ENCODE assay signal across 10 cellular contexts in the genomic region with DNA sequence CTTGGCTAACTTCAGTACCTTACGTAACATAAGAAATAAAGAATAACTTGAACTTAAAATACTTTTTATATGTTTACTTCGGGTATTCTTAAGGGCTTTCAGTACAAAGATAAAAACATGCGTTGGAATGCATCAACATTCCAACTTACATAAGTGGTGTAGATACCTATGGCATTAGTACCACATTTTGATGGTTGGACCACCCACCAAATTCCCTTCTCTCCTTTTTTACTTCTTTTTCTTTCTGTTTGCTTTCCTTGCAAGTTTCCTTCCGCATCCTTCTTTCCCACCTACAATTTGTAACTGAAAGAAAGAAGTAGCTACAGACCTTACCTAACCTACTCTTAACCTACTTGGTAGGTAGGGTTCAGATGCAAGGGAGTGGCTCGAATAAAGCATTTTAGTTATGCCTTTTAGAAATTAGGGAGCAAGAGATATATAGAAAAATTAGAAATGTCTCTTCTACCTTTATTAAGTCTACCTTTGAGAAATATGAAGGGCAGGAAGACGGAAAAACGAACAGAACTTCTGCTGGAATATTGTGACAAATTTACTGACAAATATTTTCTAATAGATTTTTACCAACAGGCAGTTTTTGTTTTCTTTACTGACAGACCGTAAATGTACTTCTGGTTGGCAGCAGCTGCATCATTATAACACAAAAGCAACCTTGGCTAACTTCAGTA. TPM values are rescaled to one million over a fixed set of nuclear protein-coding genes. Genes with fewer than 3 reads are reported as not detected.
A peak's percentile ranks its signal among the peaks of the same experiment; 100 is the strongest.
DNase-seq lines count a peak whose midpoint lies in the region; ATAC-seq and TF ChIP-seq lines count a peak whose summit lies in the region.
"Had no signal": no experiment of that assay in that cellular context is flagged by ENCODE, and none has a peak within 500 bp of the region (broad histone marks: within the 10 kb centered on the region; RNA-seq: fewer than 3 reads in every experiment).

No MANE protein-coding gene starts in this region.

- H3K9me3 ChIP-seq in WERI-Rb-1 (ENCODE audit: severe bottlenecking) (no peaks in the 10 kb centered on the region), right cardiac atrium (ENCODE audit: control insufficient read depth, low read length) (no peaks in the 10 kb centered on the region)

- H3K4me3 Mint-ChIP-seq in GM23338 = peak overlapping the region; percentile 90

- WGBS in right cardiac atrium = 57% methylated on average over 8 of the region's 8 CpGs

- H3K4me1 Mint-ChIP-seq in GM23338 = peaks cover 28% of the 10 kb centered on the region

- intact Hi-C loops in right cardiac atrium (cut with DNase I) = loop anchor here in 3 of 4 donors (5.0 to 10.0 kb wide), 6 partner anchors 127 to 400 kb away; partner anchors contain the start of genes RNU6-7 (in 1 of the 3) and RNU6-8 (in 1 of the 3)

- H3K27ac ChIP-seq in GM23338 (ENCODE audit: low read depth) (no peak overlapping the region), WERI-Rb-1 (no peak overlapping the region), right cardiac atrium (ENCODE audit: low read length) (no peak overlapping the region)

- H3K79me2 ChIP-seq in GM23338 (replicated peaks; ENCODE audit: insufficient read depth) = peaks cover 24% of the 10 kb centered on the region

- no peaks in the 10 kb centered on the region for H3K9me3 Mint-ChIP-seq in GM23338

- no peaks in the 10 kb centered on the region for H3K36me3 ChIP-seq in GM23338 (ENCODE audit: insufficient read depth)
- no peaks in the 10 kb centered on the region for H3K36me3 ChIP-seq in WERI-Rb-1

- ATAC-seq in GM23338 = no peak
- no peak for ATAC-seq in right cardiac atrium
- no peak for ATAC-seq in GM21515 (IDR thresholded peaks at IDR 0.05; ENCODE audit: unreplicated experiment)

- peak overlapping the region; percentile 67 for H3K4me3 ChIP-seq in GM23338
- peak overlapping the region; percentile 71; the same call in 1 of the 2 replicates for H3K4me3 ChIP-seq in WERI-Rb-1 (ENCODE audit: low read depth, low read length)
- H3K4me3 ChIP-seq in right cardiac atrium (ENCODE audit: low read length) = peak overlapping the region; percentile 95
- peak overlapping the region; percentile 72 for H3K4me3 ChIP-seq in skeletal muscle cell (ENCODE audit: low read depth, low read length)

- H2AFZ ChIP-seq in GM23338 = no peak overlapping the region

- peak; percentile 14 for DNase-seq in GM23338 (ENCODE audit: low spot score)
- DNase-seq in WERI-Rb-1 = no peak
- no peak for DNase-seq in right cardiac atrium
- no peak for DNase-seq in skeletal muscle cell (ENCODE audit: low read depth)
- DNase-seq in stimulated activated CD4-positive, alpha-beta T cell treated with anti-CD3 and anti-CD28 coated beads, Interleukin-4, amount 100 ng/mL, for 4 hours = no peak
- DNase-seq in activated CD4-positive, CD25-positive, alpha-beta regulatory T cell (lab: John Stamatoyannopoulos, UW) = no peak
- no peak for DNase-seq in NCI-H187 (lab: John Stamatoyannopoulos, UW)
- DNase-seq: central memory CD4-positive, alpha-beta T cell; NCI-H187 treated with DMSO at 0.1 percent for 48 hours had no signal

- peaks cover 4% of the 10 kb centered on the region for H3K27me3 Mint-ChIP-seq in GM23338 (ENCODE audit: insufficient read depth, low read depth, poor library complexity)

- 0 out of 2 replicates have a peak, but pooled peaks cover 5% of the 10 kb centered on the region for H3F3A ChIP-seq in GM23338 (replicated peaks; ENCODE audit: low read depth)

- H3K4me2 ChIP-seq in GM23338 = peak overlapping the region; percentile 94

- H4K20me1 ChIP-seq in GM23338 (replicated peaks; ENCODE audit: insufficient read depth) = peaks cover 12% of the 10 kb centered on the region

- H3K27me3 ChIP-seq in GM23338 (ENCODE audit: insufficient read depth) = no peaks in the 10 kb centered on the region
- H3K27me3 ChIP-seq in WERI-Rb-1 (ENCODE audit: insufficient read depth, low read depth, severe bottlenecking) = no peaks in the 10 kb centered on the region
- H3K27me3 ChIP-seq in right cardiac atrium (ENCODE audit: control insufficient read depth, insufficient read depth) = no peaks in the 10 kb centered on the region

- no peak overlapping the region for H3K27ac Mint-ChIP-seq in GM23338

- H3K36me3 Mint-ChIP-seq in GM23338 (ENCODE audit: low read depth) = no peaks in the 10 kb centered on the region

- no peaks in the 10 kb centered on the region for H3K9me2 ChIP-seq in GM23338 (ENCODE audit: insufficient read depth)

- H3K4me1 ChIP-seq in GM23338 (ENCODE audit: insufficient read depth) (peaks cover 30% of the 10 kb centered on the region), right cardiac atrium (ENCODE audit: control insufficient read depth, insufficient read depth, low read length) (no peaks in the 10 kb centered on the region)

- no peak for TF ChIP-seq CTCF in GM23338 (conservative IDR thresholded peaks at IDR 0.05; ENCODE audit: low read depth in 2 of 2)
- TF ChIP-seq CTCF in WERI-Rb-1 (IDR thresholded peaks at IDR 0.05; ENCODE audit: low read depth, low read length) = no peak

TF ChIP-seq in GM23338, 12 proteins besides CTCF, POLR2A, EP300 and RAD21:
- TF ChIP-seq ZNF331 (CRISPR knock-in tag; IDR thresholded peaks at IDR 0.05; ENCODE audit: low read depth) = no peak
- TF ChIP-seq, protein P1, sequence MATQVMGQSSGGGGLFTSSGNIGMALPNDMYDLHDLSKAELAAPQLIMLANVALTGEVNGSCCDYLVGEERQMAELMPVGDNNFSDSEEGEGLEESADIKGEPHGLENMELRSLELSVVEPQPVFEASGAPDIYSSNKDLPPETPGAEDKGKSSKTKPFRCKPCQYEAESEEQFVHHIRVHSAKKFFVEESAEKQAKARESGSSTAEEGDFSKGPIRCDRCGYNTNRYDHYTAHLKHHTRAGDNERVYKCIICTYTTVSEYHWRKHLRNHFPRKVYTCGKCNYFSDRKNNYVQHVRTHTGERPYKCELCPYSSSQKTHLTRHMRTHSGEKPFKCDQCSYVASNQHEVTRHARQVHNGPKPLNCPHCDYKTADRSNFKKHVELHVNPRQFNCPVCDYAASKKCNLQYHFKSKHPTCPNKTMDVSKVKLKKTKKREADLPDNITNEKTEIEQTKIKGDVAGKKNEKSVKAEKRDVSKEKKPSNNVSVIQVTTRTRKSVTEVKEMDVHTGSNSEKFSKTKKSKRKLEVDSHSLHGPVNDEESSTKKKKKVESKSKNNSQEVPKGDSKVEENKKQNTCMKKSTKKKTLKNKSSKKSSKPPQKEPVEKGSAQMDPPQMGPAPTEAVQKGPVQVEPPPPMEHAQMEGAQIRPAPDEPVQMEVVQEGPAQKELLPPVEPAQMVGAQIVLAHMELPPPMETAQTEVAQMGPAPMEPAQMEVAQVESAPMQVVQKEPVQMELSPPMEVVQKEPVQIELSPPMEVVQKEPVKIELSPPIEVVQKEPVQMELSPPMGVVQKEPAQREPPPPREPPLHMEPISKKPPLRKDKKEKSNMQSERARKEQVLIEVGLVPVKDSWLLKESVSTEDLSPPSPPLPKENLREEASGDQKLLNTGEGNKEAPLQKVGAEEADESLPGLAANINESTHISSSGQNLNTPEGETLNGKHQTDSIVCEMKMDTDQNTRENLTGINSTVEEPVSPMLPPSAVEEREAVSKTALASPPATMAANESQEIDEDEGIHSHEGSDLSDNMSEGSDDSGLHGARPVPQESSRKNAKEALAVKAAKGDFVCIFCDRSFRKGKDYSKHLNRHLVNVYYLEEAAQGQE (IDR thresholded peaks at IDR 0.05; ENCODE audit: unreplicated experiment) = no peak
- TF ChIP-seq JUNB (IDR thresholded peaks at IDR 0.05; ENCODE audit: unreplicated experiment) = no peak
TF ChIP-seq in GM23338: peak in this region for 0.

RNA-seq across cellular contexts. Expression of gene ARHGAP5, which starts 2.1 kb away (rescaled TPM):
- 68.7 and 72.6 TPM in 2 replicates for total RNA-seq in GM23338 (2014; rRNA removed; shearing (Covaris generic))
- polyA plus RNA-seq in GM23338 (2016; fragmentation: Nextera tagmentation; extraction: Ambion mirVana) (22.1 and 22.3 TPM in 2 replicates), right cardiac atrium (28.0 TPM)
- 100 to 1,000 TPM; 216 to 255 (median 240) TPM for total RNA-seq in right cardiac atrium
